Comparison of ENCODE assay signal across 2 cellular contexts in genomic region chr3:138331143-138331894, GRCh38.
TF ChIP-seq lines count a peak whose summit lies in the region.

No MANE protein-coding gene starts in this region.

TF ChIP-seq in HCT116, 20 proteins besides CTCF, POLR2A, EP300 and RAD21:
- TF ChIP-seq ATF3 (IDR thresholded peaks at IDR 0.05), result no peak
- TF ChIP-seq ZBTB33 (IDR thresholded peaks at IDR 0.05; ENCODE audit: extremely low read depth, insufficient replicate concordance, low read length), result no peak
- no peak for TF ChIP-seq CEBPB (IDR thresholded peaks at IDR 0.05; ENCODE audit: low read depth)
- no peak for TF ChIP-seq TCF7L2 (IDR thresholded peaks at IDR 0.05; ENCODE audit: borderline replicate concordance, extremely low read depth, insufficient read depth, insufficient read length)
- no peak for TF ChIP-seq EZH2 (IDR thresholded peaks at IDR 0.05)
- TF ChIP-seq SP1 (IDR thresholded peaks at IDR 0.05; ENCODE audit: low read depth), result no peak
- no peak for TF ChIP-seq EZH2phosphoT487 (IDR thresholded peaks at IDR 0.05; ENCODE audit: borderline replicate concordance)
- no peak for TF ChIP-seq ZNF274 (IDR thresholded peaks at IDR 0.05; ENCODE audit: low read depth, low read length)
- no peak for TF ChIP-seq FOSL1 (IDR thresholded peaks at IDR 0.05; ENCODE audit: low read depth)
- TF ChIP-seq ZFX (IDR thresholded peaks at IDR 0.05), result no peak
- no peak for TF ChIP-seq EGR1 (IDR thresholded peaks at IDR 0.05; ENCODE audit: low read depth)
- no peak for TF ChIP-seq POLR2AphosphoS5 (IDR thresholded peaks at IDR 0.05; ENCODE audit: low read depth, low read length)

TF ChIP-seq in GM12878, 131 proteins besides CTCF, POLR2A, EP300 and RAD21:
- TF ChIP-seq ZNF687 (IDR thresholded peaks at IDR 0.05), result no peak
- no peak for TF ChIP-seq ZBED1 (IDR thresholded peaks at IDR 0.05; ENCODE audit: borderline replicate concordance)
- no peak for TF ChIP-seq WRNIP1 (IDR thresholded peaks at IDR 0.05; ENCODE audit: borderline replicate concordance, low read depth, low read length)
- TF ChIP-seq RUNX3 (IDR thresholded peaks at IDR 0.05; ENCODE audit: low read length), result no peak
- no peak for TF ChIP-seq SMARCA5 (IDR thresholded peaks at IDR 0.05)
- no peak for TF ChIP-seq PML (IDR thresholded peaks at IDR 0.05; ENCODE audit: low read length)
- no peak for TF ChIP-seq SREBF2 (IDR thresholded peaks at IDR 0.05; ENCODE audit: low read length)
- TF ChIP-seq TCF7 (IDR thresholded peaks at IDR 0.05; ENCODE audit: borderline replicate concordance), result no peak
- no peak for TF ChIP-seq MEF2A (IDR thresholded peaks at IDR 0.05; ENCODE audit: insufficient read depth, low read depth, low read length)
- TF ChIP-seq ETV6 (conservative IDR thresholded peaks at IDR 0.05 in 1 of 2, IDR thresholded peaks at IDR 0.05 in 1 of 2; ENCODE audit: borderline replicate concordance in 1 of 2, low read depth in 1 of 2), result no peak
- TF ChIP-seq STAT1 (conservative IDR thresholded peaks at IDR 0.05), result no peak
- TF ChIP-seq BCLAF1 (IDR thresholded peaks at IDR 0.05), result no peak
- no peak for TF ChIP-seq HCFC1 (IDR thresholded peaks at IDR 0.05; ENCODE audit: low read length)
- TF ChIP-seq USF2 (IDR thresholded peaks at IDR 0.05; ENCODE audit: borderline replicate concordance, low read depth, low read length), result no peak
- no peak for TF ChIP-seq HDAC6 (IDR thresholded peaks at IDR 0.05; ENCODE audit: unreplicated experiment)
TF ChIP-seq in GM12878: peak in this region for 0.
